Comparison of ENCODE assay signal across 9 cellular contexts in genomic region chr19:8831832-8832131, GRCh38. TPM values are rescaled to one million over a fixed set of nuclear protein-coding genes. Genes with fewer than 3 reads are reported as not detected.
DNase-seq lines count a peak whose midpoint lies in the region; ATAC-seq and TF ChIP-seq lines count a peak whose summit lies in the region.
"Had no signal": no experiment of that assay in that cellular context is flagged by ENCODE, and none has a peak within 500 bp of the region (broad histone marks: within the 10 kb centered on the region; RNA-seq: fewer than 3 reads in every experiment).

No MANE protein-coding gene starts in this region.

- H3K79me2 ChIP-seq in MM.1S (ENCODE audit: low read length): no peaks in the 10 kb centered on the region

- no peaks in the 10 kb centered on the region for H3F3A ChIP-seq in MM.1S (ENCODE audit: insufficient read depth, low read length)

- BruUV-seq in Calu3 (replicated peaks; lab: Mats Ljungman, UMichigan): no TSS peak

- peak overlapping the region; percentile 75 for H3K4me2 ChIP-seq in MM.1S (ENCODE audit: low read depth, low read length)

- no peaks in the 10 kb centered on the region for H3K9me3 ChIP-seq in MM.1S (replicated peaks; ENCODE audit: insufficient read depth, low read length)

- no peaks in the 10 kb centered on the region for H3K36me3 ChIP-seq in MM.1S (replicated peaks; ENCODE audit: insufficient read depth, low read length)

- H3K36me3 Mint-ChIP-seq in Calu3 (ENCODE audit: insufficient read depth, unreplicated experiment): peaks cover 23% of the 10 kb centered on the region
- H3K36me3 Mint-ChIP-seq in natural killer cell treated with Interleukin-12 subunit alpha and Interleukin-12 subunit beta and Interleukin-15 and Interleukin-18, amount 100 ng/mL, for 72 hours: peaks cover 5% of the 10 kb centered on the region

- peak overlapping the region; percentile 80 for H3K4me3 Mint-ChIP-seq in Calu3 (ENCODE audit: low read depth, unreplicated experiment)
- H3K4me3 Mint-ChIP-seq in natural killer cell treated with Interleukin-12 subunit alpha and Interleukin-12 subunit beta and Interleukin-15 and Interleukin-18, amount 100 ng/mL, for 72 hours: peak overlapping the region; percentile 82

- H3K4me3 ChIP-seq in MM.1S (ENCODE audit: low read length): peak overlapping the region; percentile 86
- peak overlapping the region; percentile 55 to 99 (median 90) for H3K4me3 ChIP-seq in dorsolateral prefrontal cortex

- no peaks in the 10 kb centered on the region for H3K4me1 Mint-ChIP-seq in Calu3 (ENCODE audit: low read depth, unreplicated experiment)
- H3K4me1 Mint-ChIP-seq in natural killer cell treated with Interleukin-12 subunit alpha and Interleukin-12 subunit beta and Interleukin-15 and Interleukin-18, amount 100 ng/mL, for 72 hours (ENCODE audit: low read depth in 2 of 2): peaks cover 9 to 19% of the 10 kb centered on the region in 2 donors

- peak overlapping the region; percentile 90 for H2AFZ ChIP-seq in MM.1S (ENCODE audit: low read length)

- intact Hi-C loops in Calu3 (cut with micrococcal nuclease; ENCODE audit: unreplicated experiment): loop anchor here (10.0 kb wide), 1 partner anchor 177 kb away; no protein-coding TSS in a partner anchor
- intact Hi-C loops in dorsolateral prefrontal cortex (cut with DNase I): no loop called here

- H3K27me3 ChIP-seq in MM.1S (replicated peaks; ENCODE audit: insufficient read depth, low read length) (peaks cover 18% of the 10 kb centered on the region), dorsolateral prefrontal cortex (no peaks in the 10 kb centered on the region)

- no peaks in the 10 kb centered on the region for H3K9me2 ChIP-seq in MM.1S (replicated peaks; ENCODE audit: insufficient read depth, low read length)

- no peaks in the 10 kb centered on the region for H3K27me3 Mint-ChIP-seq in Calu3 (ENCODE audit: unreplicated experiment)
- H3K27me3 Mint-ChIP-seq in natural killer cell treated with Interleukin-12 subunit alpha and Interleukin-12 subunit beta and Interleukin-15 and Interleukin-18, amount 100 ng/mL, for 72 hours: peaks cover 0 to 2% of the 10 kb centered on the region in 2 donors

- peak overlapping the region; percentile 70 for H3K27ac Mint-ChIP-seq in Calu3 (ENCODE audit: unreplicated experiment)
- H3K27ac Mint-ChIP-seq in natural killer cell treated with Interleukin-12 subunit alpha and Interleukin-12 subunit beta and Interleukin-15 and Interleukin-18, amount 100 ng/mL, for 72 hours: peak overlapping the region; percentile 85

- peak overlapping the region; percentile 86 for H3K9ac ChIP-seq in MM.1S (ENCODE audit: low read length)

- CTCF ChIA-PET in Calu3 (lab: Charles Lee): interaction anchor here (0.5 kb wide), 1 partner anchor 201 kb away, joined by 3 read pairs; no protein-coding TSS in a partner anchor

- H3K27ac ChIP-seq in MM.1S (ENCODE audit: low read length) (peak overlapping the region; percentile 91; the same call in 1 of the 2 replicates), dorsolateral prefrontal cortex (peak overlapping the region; percentile 7 to 98 (median 92))

- TF ChIP-seq CTCF in Calu3 (IDR thresholded peaks at IDR 0.05; ENCODE audit: unreplicated experiment) (no peak), MM.1S (IDR thresholded peaks at IDR 0.05; ENCODE audit: low read length) (no peak), dorsolateral prefrontal cortex (IDR thresholded peaks at IDR 0.05 in 54 of 56, conservative IDR thresholded peaks at IDR 0.05 in 2 of 56; ENCODE audit: low read depth in 1 of 56, partially characterized antibody in 56 of 56) (no peak)

- ATAC-seq in GM21447 (IDR thresholded peaks at IDR 0.05; ENCODE audit: unreplicated experiment): peak; percentile 6
- ATAC-seq in natural killer cell treated with Interleukin-12 subunit alpha and Interleukin-12 subunit beta and Interleukin-15 and Interleukin-18, amount 100 ng/mL, for 72 hours: peak in 1 of 2 donors; percentile 0

- H4K20me1 ChIP-seq in MM.1S (ENCODE audit: insufficient read depth, low read length): no peaks in the 10 kb centered on the region

- no peaks in the 10 kb centered on the region for H3K4me1 ChIP-seq in MM.1S (ENCODE audit: low read length)

- DNase-seq in Calu3: no peak
- DNase-seq in MM.1S: no peak
- no peak for DNase-seq in dorsolateral prefrontal cortex
- no peak for DNase-seq in natural killer cell treated with Interleukin-12 subunit alpha and Interleukin-12 subunit beta and Interleukin-15 and Interleukin-18, amount 100 ng/mL, for 72 hours (ENCODE audit: low spot score)
- DNase-seq in central memory CD4-positive, alpha-beta T cell: no peak
- DNase-seq in activated gamma-delta T cell treated with Interleukin-2 at 50 U/mL for 16 hours: no peak
- no peak for DNase-seq in activated CD4-positive, alpha-beta T cell treated with anti-CD3 and anti-CD28 coated beads for 1 hour

- H3K9me3 Mint-ChIP-seq in Calu3 (ENCODE audit: low read depth, unreplicated experiment): no peaks in the 10 kb centered on the region
- H3K9me3 Mint-ChIP-seq in natural killer cell treated with Interleukin-12 subunit alpha and Interleukin-12 subunit beta and Interleukin-15 and Interleukin-18, amount 100 ng/mL, for 72 hours: no peaks in the 10 kb centered on the region

RNA-seq across cellular contexts. Expression of gene ZNF558, which starts 0.3 kb away (rescaled TPM):
- 12.3 and 13.2 TPM in 2 replicates for total RNA-seq in Calu3 (2022)
- 10 to 100 TPM; 15.2 to 37.2 (median 24.4) TPM for total RNA-seq in dorsolateral prefrontal cortex
- total RNA-seq in natural killer cell treated with Interleukin-12 subunit alpha and Interleukin-12 subunit beta and Interleukin-15 and Interleukin-18, amount 100 ng/mL, for 72 hours: 10 to 100 TPM; 19.2 to 23.1 TPM

RNA-seq across cellular contexts. Expression of gene MBD3L1, which starts 0.4 kb away (rescaled TPM):
- total RNA-seq in Calu3 (2022) (not detected in 2 replicates), dorsolateral prefrontal cortex (not detected)
- total RNA-seq in natural killer cell treated with Interleukin-12 subunit alpha and Interleukin-12 subunit beta and Interleukin-15 and Interleukin-18, amount 100 ng/mL, for 72 hours: not detected
- total RNA-seq: T-helper 2 cell treated with Interferon-gamma antibody and Interleukin-4, amounts not matched to agents 100 ng/mL and 5 ng/mL, for 36 hours had no signal
